12 cellular contexts compared by ENCODE assay signal in genomic region chr12:23559268-23559753, GRCh38.
DNase-seq lines count a peak whose midpoint lies in the region; ATAC-seq and TF ChIP-seq lines count a peak whose summit lies in the region.
"Had no signal": no experiment of that assay in that cellular context is flagged by ENCODE, and none has a peak within 500 bp of the region (broad histone marks: within the 10 kb centered on the region; RNA-seq: fewer than 3 reads in every experiment).

No MANE protein-coding gene starts in this region.

- ATAC-seq in body of pancreas, result peak; percentile 60
- ATAC-seq in HG02759 (IDR thresholded peaks at IDR 0.05; ENCODE audit: unreplicated experiment), result no peak
- no peak for ATAC-seq in HG03045 (IDR thresholded peaks at IDR 0.05; ENCODE audit: unreplicated experiment)
- ATAC-seq: HCT116 had no signal

- H3K4me1 Mint-ChIP-seq in CD8-positive, alpha-beta memory T cell, result no peaks in the 10 kb centered on the region
- H3K4me1 Mint-ChIP-seq in mesothelial cell of epicardium, result peaks cover 14% of the 10 kb centered on the region

- H3K9me3 Mint-ChIP-seq in CD8-positive, alpha-beta memory T cell, result peaks cover 0 to 6% (median 3%) of the 10 kb centered on the region in 5 donors
- H3K9me3 Mint-ChIP-seq in mesothelial cell of epicardium, result no peaks in the 10 kb centered on the region

- POLR2A ChIA-PET in CD8-positive, alpha-beta memory T cell (lab: Charles Lee), result no interaction called here

- TF ChIP-seq CTCF in body of pancreas (IDR thresholded peaks at IDR 0.05), result no peak
- TF ChIP-seq CTCF in mesothelial cell of epicardium (IDR thresholded peaks at IDR 0.05; ENCODE audit: unreplicated experiment), result no peak

- peak overlapping the region; percentile 17 for H3K27ac ChIP-seq in CD8-positive, alpha-beta memory T cell (ENCODE audit: low read depth, low read length)
- H3K27ac ChIP-seq in body of pancreas, result no peak overlapping the region
- H3K27ac ChIP-seq: BLaER1 had no signal

- no peak for DNase-seq in CD8-positive, alpha-beta memory T cell
- peak; percentile 25 for DNase-seq in MV-4-11 (lab: John Stamatoyannopoulos, UW)
- no peak for DNase-seq in body of pancreas
- peak; percentile 5 for DNase-seq in iris pigment epithelial cell (ENCODE audit: low read depth)
- DNase-seq in mesothelial cell of epicardium (ENCODE audit: low spot score in 2 of 2, unreplicated experiment in 2 of 2), result no peak
- no peak for DNase-seq in activated CD4-positive, alpha-beta T cell treated with anti-CD3 and anti-CD28 coated beads for 4 hours
- DNase-seq: 8988T, AML-193 had no signal

- no peaks in the 10 kb centered on the region for H3K27me3 ChIP-seq in CD8-positive, alpha-beta memory T cell (ENCODE audit: insufficient read depth, low read length, poor library complexity, severe bottlenecking)
- no peaks in the 10 kb centered on the region for H3K27me3 ChIP-seq in body of pancreas
- H3K27me3 ChIP-seq: BLaER1 had no signal

- no peak overlapping the region for H3K4me3 Mint-ChIP-seq in CD8-positive, alpha-beta memory T cell
- no peak overlapping the region for H3K4me3 Mint-ChIP-seq in mesothelial cell of epicardium

- no peaks in the 10 kb centered on the region for H3K27me3 Mint-ChIP-seq in CD8-positive, alpha-beta memory T cell
- H3K27me3 Mint-ChIP-seq in mesothelial cell of epicardium (ENCODE audit: low read depth), result peaks cover 23% of the 10 kb centered on the region

- no peaks in the 10 kb centered on the region for H3K4me1 ChIP-seq in CD8-positive, alpha-beta memory T cell (ENCODE audit: insufficient read depth, low read length)
- no peaks in the 10 kb centered on the region for H3K4me1 ChIP-seq in body of pancreas
- H3K4me1 ChIP-seq: BLaER1 had no signal

- 23 to 28% methylated on average over 2 of the region's 2 CpGs for WGBS in body of pancreas, 2 donors

- CTCF ChIA-PET in CD8-positive, alpha-beta memory T cell (lab: Charles Lee), result no interaction called here

- no peak overlapping the region for H3K27ac Mint-ChIP-seq in CD8-positive, alpha-beta memory T cell
- no peak overlapping the region for H3K27ac Mint-ChIP-seq in mesothelial cell of epicardium

- no peaks in the 10 kb centered on the region for H3K36me3 Mint-ChIP-seq in CD8-positive, alpha-beta memory T cell
- H3K36me3 Mint-ChIP-seq in mesothelial cell of epicardium, result no peaks in the 10 kb centered on the region

- no peaks in the 10 kb centered on the region for H3K36me3 ChIP-seq in CD8-positive, alpha-beta memory T cell (ENCODE audit: insufficient read depth, low read length)
- H3K36me3 ChIP-seq in body of pancreas (replicated peaks in 1 of 2; ENCODE audit: insufficient read depth in 1 of 2, low read depth in 2 of 2), result no peaks in the 10 kb centered on the region
- H3K36me3 ChIP-seq: BLaER1 had no signal

- no peak overlapping the region for H3K4me3 ChIP-seq in CD8-positive, alpha-beta memory T cell (ENCODE audit: low read length)
- H3K4me3 ChIP-seq in body of pancreas, result no peak overlapping the region
- H3K4me3 ChIP-seq: BLaER1 had no signal

- H3K9me3 ChIP-seq in CD8-positive, alpha-beta memory T cell (ENCODE audit: low read length), result no peaks in the 10 kb centered on the region
- no peaks in the 10 kb centered on the region for H3K9me3 ChIP-seq in body of pancreas
- H3K9me3 ChIP-seq: BLaER1 had no signal

- no peak for TF ChIP-seq POLR2A in body of pancreas (IDR thresholded peaks at IDR 0.05)

- intact Hi-C loops in body of pancreas (cut with DNase I), result no loop called here

Comparison
In these comparisons a context has a peak if more than half of its experiments do, and no peak if none do; other contexts are left out.
1. DNase-seq: peak in MV-4-11 (single experiment) and iris pigment epithelial cell (single experiment); none in CD8-positive, alpha-beta memory T cell (0 of 5), body of pancreas (0 of 4), mesothelial cell of epicardium (0 of 2) and activated CD4-positive, alpha-beta T cell treated with anti-CD3 and anti-CD28 coated beads for 4 hours (0 of 2).